Comparison of ENCODE assay signal across 23 cellular contexts in the genomic region with DNA sequence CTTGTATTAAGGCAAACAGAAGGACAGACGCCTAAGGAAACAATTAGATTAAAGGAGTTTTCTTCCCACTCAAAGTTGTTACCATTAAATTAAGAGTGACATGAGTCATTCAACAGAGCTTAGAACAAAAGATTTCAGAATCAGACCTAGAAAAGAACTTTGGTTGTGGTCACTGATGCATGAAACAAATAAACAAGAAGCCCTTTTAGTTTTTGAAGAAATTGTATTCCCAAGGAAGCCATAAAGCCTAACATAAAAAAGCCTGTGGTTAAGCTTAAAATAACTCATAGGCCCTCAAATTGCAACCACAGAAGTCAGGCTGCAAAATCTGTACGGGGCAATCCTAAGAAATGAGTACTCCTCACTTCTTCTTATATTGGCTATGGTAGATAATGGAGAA.
"Had no signal": no experiment of that assay in that cellular context is flagged by ENCODE, and none has a peak within 500 bp of the region (broad histone marks: within the 10 kb centered on the region; RNA-seq: fewer than 3 reads in every experiment).

No MANE protein-coding gene starts in this region.

- H3K4me3 Mint-ChIP-seq: activated CD4-positive, alpha-beta memory T cell treated with anti-CD3 and anti-CD28 coated beads for 36 hours; activated CD4-positive, alpha-beta T cell treated with anti-CD3 and anti-CD28 coated beads for 36 hours; activated naive CD8-positive, alpha-beta T cell treated with anti-CD3 and anti-CD28 coated beads for 36 hours; activated T-helper 1 cell treated with anti-CD3 and anti-CD28 coated beads, Interleukin-12 subunit alpha, Interleukin-12 subunit beta, Interleukin-2, Interleukin-4 antibody, amounts not matched to agents 30 ng/mL and 10 ng/mL and 1 ng/mL, durations not matched to agents 14 hours and 24 hours and 36 hours; effector memory CD8-positive, alpha-beta T cell; naive thymus-derived CD4-positive, alpha-beta T cell; neural progenitor cell; stimulated activated naive CD8-positive, alpha-beta T cell treated with anti-CD3 and anti-CD28 coated beads, Interleukin-15, Interleukin-2, amounts not matched to agents 100 ng/mL and 50 ng/mL, for 24 hours; WTC11 had no signal

- H3K4me1 Mint-ChIP-seq: neural progenitor cell, WTC11 had no signal

- ATAC-seq: activated CD4-positive, alpha-beta T cell treated with anti-CD3 and anti-CD28 coated beads for 36 hours; effector memory CD8-positive, alpha-beta T cell; left cardiac atrium; mucosa of descending colon; naive thymus-derived CD4-positive, alpha-beta T cell; right cardiac atrium; WTC11 had no signal

- H3K4me1 ChIP-seq: esophagus squamous epithelium, suprapubic skin, vagina had no signal

- H3K4me3 ChIP-seq: cardiac muscle cell, esophagus squamous epithelium, mucosa of descending colon, neural progenitor cell, skin epidermis, suprapubic skin, vagina had no signal

- H3K36me3 ChIP-seq: cardiac muscle cell, esophagus squamous epithelium, neural progenitor cell, suprapubic skin, vagina had no signal

- H3K27ac Mint-ChIP-seq: activated CD4-positive, alpha-beta memory T cell treated with anti-CD3 and anti-CD28 coated beads for 36 hours; activated CD4-positive, alpha-beta T cell treated with anti-CD3 and anti-CD28 coated beads for 36 hours; activated naive CD8-positive, alpha-beta T cell treated with anti-CD3 and anti-CD28 coated beads for 36 hours; activated T-helper 1 cell treated with anti-CD3 and anti-CD28 coated beads, Interleukin-12 subunit alpha, Interleukin-12 subunit beta, Interleukin-2, Interleukin-4 antibody, amounts not matched to agents 30 ng/mL and 10 ng/mL and 1 ng/mL, durations not matched to agents 14 hours and 24 hours and 36 hours; effector memory CD8-positive, alpha-beta T cell; naive thymus-derived CD4-positive, alpha-beta T cell; neural progenitor cell; progenitor cell of endocrine pancreas; stimulated activated naive CD8-positive, alpha-beta T cell treated with anti-CD3 and anti-CD28 coated beads, Interleukin-15, Interleukin-2, amounts not matched to agents 100 ng/mL and 50 ng/mL, for 24 hours; WTC11 had no signal

- H3K27me3 ChIP-seq: suprapubic skin, vagina had no signal

- H3K4me2 ChIP-seq: neural progenitor cell had no signal

- H3K36me3 Mint-ChIP-seq: activated CD4-positive, alpha-beta memory T cell treated with anti-CD3 and anti-CD28 coated beads for 36 hours; neural progenitor cell; WTC11 had no signal

- H3K9ac ChIP-seq: neural progenitor cell had no signal

- H3K27ac ChIP-seq: cardiac muscle cell, esophagus squamous epithelium, neural progenitor cell, skin epidermis, suprapubic skin, vagina had no signal

- H2AFZ ChIP-seq: neural progenitor cell had no signal

- H3K9me3 Mint-ChIP-seq: activated CD4-positive, alpha-beta memory T cell treated with anti-CD3 and anti-CD28 coated beads for 36 hours; activated naive CD8-positive, alpha-beta T cell treated with anti-CD3 and anti-CD28 coated beads for 36 hours; activated T-helper 1 cell treated with anti-CD3 and anti-CD28 coated beads, Interleukin-12 subunit alpha, Interleukin-12 subunit beta, Interleukin-2, Interleukin-4 antibody, amounts not matched to agents 30 ng/mL and 10 ng/mL and 1 ng/mL, durations not matched to agents 14 hours and 24 hours and 36 hours; effector memory CD8-positive, alpha-beta T cell; naive thymus-derived CD4-positive, alpha-beta T cell; neural progenitor cell; stimulated activated naive CD8-positive, alpha-beta T cell treated with anti-CD3 and anti-CD28 coated beads, Interleukin-15, Interleukin-2, amounts not matched to agents 100 ng/mL and 50 ng/mL, for 24 hours had no signal

- H3K9me3 ChIP-seq: esophagus squamous epithelium, mucosa of descending colon, suprapubic skin, vagina had no signal

- DNase-seq: activated CD4-positive, alpha-beta memory T cell treated with anti-CD3 and anti-CD28 coated beads for 36 hours; activated CD4-positive, alpha-beta T cell treated with anti-CD3 and anti-CD28 coated beads for 36 hours; activated naive CD8-positive, alpha-beta T cell treated with anti-CD3 and anti-CD28 coated beads for 36 hours; activated T-cell treated with anti-CD3 and anti-CD28 coated beads for 4 hours; amniotic stem cell; dermis blood vessel endothelial cell; effector memory CD8-positive, alpha-beta T cell; esophagus squamous epithelium; left cardiac atrium; mesenchymal stem cell; mucosa of descending colon; naive thymus-derived CD4-positive, alpha-beta T cell; right cardiac atrium; trophoblast cell had no signal
